ENCODE assay signal across 10 cellular contexts in the genomic region with DNA sequence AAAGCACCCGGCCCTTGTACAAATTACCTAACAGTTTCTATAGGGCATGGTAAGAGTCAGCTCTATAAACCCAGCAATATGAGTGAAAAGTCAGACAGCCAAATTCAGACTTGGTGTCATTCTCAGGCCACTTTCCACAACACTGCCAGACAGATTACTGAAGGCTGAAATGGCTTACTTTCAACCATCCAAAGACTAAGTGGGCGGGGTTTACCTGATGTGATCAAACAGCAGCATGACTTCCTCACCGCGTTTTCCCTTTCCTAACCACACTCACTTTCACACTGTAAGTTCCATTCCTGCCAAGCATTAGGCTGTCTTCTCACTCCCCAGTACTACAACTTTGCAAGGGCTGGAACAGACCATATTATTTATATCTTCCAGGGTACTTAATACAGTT.
DNase-seq lines count a peak whose midpoint lies in the region; ATAC-seq, FAIRE-seq and TF ChIP-seq lines count a peak whose summit lies in the region.
"Had no signal": no experiment of that assay in that cellular context is flagged by ENCODE, and none has a peak within 500 bp of the region (broad histone marks: within the 10 kb centered on the region; RNA-seq: fewer than 3 reads in every experiment).

No MANE protein-coding gene starts in this region.

- intact Hi-C loops in heart left ventricle (cut with DNase I) = no loop called here
- intact Hi-C loops in A673 (cut with micrococcal nuclease; ENCODE audit: unreplicated experiment) = no loop called here

- peak; percentile 57 for ATAC-seq in GM19468 (IDR thresholded peaks at IDR 0.05; ENCODE audit: extremely low read depth, unreplicated experiment)
- ATAC-seq in HG03342 (IDR thresholded peaks at IDR 0.05; ENCODE audit: unreplicated experiment) = peak; percentile 87
- ATAC-seq in activated naive CD8-positive, alpha-beta T cell treated with anti-CD3 and anti-CD28 coated beads, Interleukin-2, amount 50 U/mL, for 24 hours = peak; percentile 84
- no peak for ATAC-seq in heart left ventricle
- no peak for ATAC-seq in gastroesophageal sphincter
- ATAC-seq: pancreas had no signal

- H3K27me3 ChIP-seq in heart left ventricle (no peaks in the 10 kb centered on the region), A673 (replicated peaks; ENCODE audit: insufficient read depth, low read depth, low read length, poor library complexity) (no peaks in the 10 kb centered on the region), gastroesophageal sphincter (no peaks in the 10 kb centered on the region)
- H3K27me3 ChIP-seq: pancreas had no signal

- no peaks in the 10 kb centered on the region for H3K27me3 Mint-ChIP-seq in activated naive CD8-positive, alpha-beta T cell treated with anti-CD3 and anti-CD28 coated beads, Interleukin-2, amount 50 U/mL, for 24 hours

- no TSS peak for BruUV-seq in A673 (replicated peaks; lab: Mats Ljungman, UMichigan)

- no peak overlapping the region for H3K4me3 Mint-ChIP-seq in activated naive CD8-positive, alpha-beta T cell treated with anti-CD3 and anti-CD28 coated beads, Interleukin-2, amount 50 U/mL, for 24 hours

- no peak for TF ChIP-seq EP300 in gastroesophageal sphincter (IDR thresholded peaks at IDR 0.05)

- peaks cover 2% of the 10 kb centered on the region for H3K36me3 Mint-ChIP-seq in activated naive CD8-positive, alpha-beta T cell treated with anti-CD3 and anti-CD28 coated beads, Interleukin-2, amount 50 U/mL, for 24 hours (ENCODE audit: low read depth)

- TF ChIP-seq CTCF in GM12864 (IDR thresholded peaks at IDR 0.05; ENCODE audit: low read depth, low read length, missing control alignments) (no peak), heart left ventricle (IDR thresholded peaks at IDR 0.05) (no peak), A673 (conservative IDR thresholded peaks at IDR 0.05; ENCODE audit: low read depth, low read length) (no peak), gastroesophageal sphincter (IDR thresholded peaks at IDR 0.05) (no peak)

- CTCF ChIA-PET in A673 (lab: Charles Lee) = no interaction called here

- TF ChIP-seq POLR2A in heart left ventricle (IDR thresholded peaks at IDR 0.05) (no peak), gastroesophageal sphincter (IDR thresholded peaks at IDR 0.05) (no peak)

- H3K36me3 ChIP-seq in heart left ventricle (no peaks in the 10 kb centered on the region), A673 (ENCODE audit: insufficient read depth, low read length, poor library complexity, severe bottlenecking) (no peaks in the 10 kb centered on the region), gastroesophageal sphincter (no peaks in the 10 kb centered on the region)
- H3K36me3 ChIP-seq: pancreas had no signal

- no peak overlapping the region for H3K27ac Mint-ChIP-seq in activated naive CD8-positive, alpha-beta T cell treated with anti-CD3 and anti-CD28 coated beads, Interleukin-2, amount 50 U/mL, for 24 hours

- POLR2A ChIA-PET in A673 (lab: Charles Lee; ENCODE audit: low non-redundant PET) = no interaction called here

- H3K4me1 ChIP-seq in heart left ventricle (peaks cover 0 to 16% (median 0%) of the 10 kb centered on the region in 12 donors), A673 (ENCODE audit: insufficient read depth, low read length, poor library complexity, severe bottlenecking) (no peaks in the 10 kb centered on the region), gastroesophageal sphincter (peaks cover 0 to 2% (median 0%) of the 10 kb centered on the region in 3 donors)
- H3K4me1 ChIP-seq: pancreas had no signal

- H3K9me3 Mint-ChIP-seq in activated naive CD8-positive, alpha-beta T cell treated with anti-CD3 and anti-CD28 coated beads, Interleukin-2, amount 50 U/mL, for 24 hours = no peaks in the 10 kb centered on the region

- H3K27ac ChIP-seq in heart left ventricle (no peak overlapping the region), A673 (ENCODE audit: low read depth, low read length, poor library complexity, severe bottlenecking) (no peak overlapping the region), gastroesophageal sphincter (no peak overlapping the region)
- H3K27ac ChIP-seq: pancreas had no signal

- FAIRE-seq in frontal cortex (lab: Jason Lieb, UNC) = no peak
- FAIRE-seq: pancreas had no signal

- DNase-seq in GM12864 (ENCODE audit: low read depth) (peak; percentile 33), heart left ventricle (no peak), A673 (ENCODE audit: low spot score) (no peak), frontal cortex (ENCODE audit: low spot score in 2 of 2) (no peak)
- peak; percentile 11 for DNase-seq in activated naive CD8-positive, alpha-beta T cell treated with anti-CD3 and anti-CD28 coated beads, Interleukin-2, amount 50 U/mL, for 24 hours
- DNase-seq: pancreas; stimulated activated naive CD4-positive, alpha-beta T cell treated with Interleukin-2 at 50 U/mL for 16 hours had no signal

- WGBS in heart left ventricle, 4 donors = 70 to 81% (median 72%) methylated on average over 4 of the region's 4 CpGs
- 67 to 100% methylated on average over 1 to 4 of the region's 4 CpGs for WGBS in gastroesophageal sphincter (ENCODE audit: low coverage in 1 of 2), 2 donors

- H3K4me1 Mint-ChIP-seq in activated naive CD8-positive, alpha-beta T cell treated with anti-CD3 and anti-CD28 coated beads, Interleukin-2, amount 50 U/mL, for 24 hours = peaks cover 9% of the 10 kb centered on the region

- H3K9me3 ChIP-seq in heart left ventricle (peaks cover 0 to 13% (median 0%) of the 10 kb centered on the region in 12 donors), A673 (ENCODE audit: low read depth, low read length, poor library complexity, severe bottlenecking) (peaks cover 3% of the 10 kb centered on the region), gastroesophageal sphincter (peaks cover 0 to 7% (median 0%) of the 10 kb centered on the region in 3 donors)
- H3K9me3 ChIP-seq: pancreas had no signal

- H3K4me3 ChIP-seq in GM12864 (ENCODE audit: low read depth, low read length) = no peak overlapping the region
- H3K4me3 ChIP-seq in heart left ventricle = no peak overlapping the region
- no peak overlapping the region for H3K4me3 ChIP-seq in A673 (ENCODE audit: low read depth, low read length, poor library complexity, severe bottlenecking)
- H3K4me3 ChIP-seq in gastroesophageal sphincter = no peak overlapping the region
- H3K4me3 ChIP-seq: pancreas had no signal

Comparison
In these comparisons a context has a peak if more than half of its experiments do, and no peak if none do; other contexts are left out.
1. DNase-seq: peak in GM12864 (single experiment) and activated naive CD8-positive, alpha-beta T cell treated with anti-CD3 and anti-CD28 coated beads, Interleukin-2, amount 50 U/mL, for 24 hours (single experiment); none in heart left ventricle (0 of 5), A673 (single experiment) and frontal cortex (0 of 2).
2. ATAC-seq: peak in GM19468 (single experiment), HG03342 (single experiment) and activated naive CD8-positive, alpha-beta T cell treated with anti-CD3 and anti-CD28 coated beads, Interleukin-2, amount 50 U/mL, for 24 hours (single experiment); none in heart left ventricle (0 of 4) and gastroesophageal sphincter (single experiment).